Comparison of ENCODE assay signal across 19 cellular contexts in genomic region chr6:155974359-155974758, GRCh38.
DNase-seq lines count a peak whose midpoint lies in the region; ATAC-seq and TF ChIP-seq lines count a peak whose summit lies in the region.
"Had no signal": no experiment of that assay in that cellular context is flagged by ENCODE, and none has a peak within 500 bp of the region (broad histone marks: within the 10 kb centered on the region; RNA-seq: fewer than 3 reads in every experiment).

No MANE protein-coding gene starts in this region.

- POLR2A ChIA-PET in activated CD8-positive, alpha-beta T cell treated with anti-CD3 and anti-CD28 coated beads, Interleukin-2, amount 10 ng/mL, durations not matched to agents 7 days and 5 days (lab: Charles Lee) = no interaction called here
- POLR2A ChIA-PET in activated CD8-positive, alpha-beta T cell treated with anti-CD3 and anti-CD28 coated beads for 36 hours (lab: Charles Lee) = no interaction called here
- POLR2A ChIA-PET in CD8-positive, alpha-beta T cell (lab: Charles Lee) = interaction anchor here (0.6 kb wide), 1 partner anchor 641 kb away, joined by 3 read pairs; no protein-coding TSS in a partner anchor
- POLR2A ChIA-PET in naive thymus-derived CD4-positive, alpha-beta T cell (lab: Charles Lee) = no interaction called here

- no peak for ATAC-seq in activated CD8-positive, alpha-beta T cell treated with anti-CD3 and anti-CD28 coated beads, Interleukin-2, amount 10 ng/mL, durations not matched to agents 7 days and 5 days
- no peak for ATAC-seq in activated CD8-positive, alpha-beta T cell treated with anti-CD3 and anti-CD28 coated beads for 36 hours
- no peak for ATAC-seq in CD8-positive, alpha-beta T cell
- no peak for ATAC-seq in naive thymus-derived CD4-positive, alpha-beta T cell

- intact Hi-C loops in activated CD8-positive, alpha-beta T cell treated with anti-CD3 and anti-CD28 coated beads for 36 hours (cut with micrococcal nuclease) = no loop called here
- intact Hi-C loops in CD8-positive, alpha-beta T cell (cut with DNase I, micrococcal nuclease) = no loop called here
- intact Hi-C loops in naive thymus-derived CD4-positive, alpha-beta T cell (cut with micrococcal nuclease) = no loop called here
- intact Hi-C loops in uterus (cut with DNase I; ENCODE audit: low total_unique reads) = no loop called here
- intact Hi-C loops in esophagus squamous epithelium (cut with DNase I) = no loop called here

- TF ChIP-seq CTCF in activated CD8-positive, alpha-beta T cell treated with anti-CD3 and anti-CD28 coated beads for 36 hours (IDR thresholded peaks at IDR 0.05) = no peak
- no peak for TF ChIP-seq CTCF in CD8-positive, alpha-beta T cell (IDR thresholded peaks at IDR 0.05)
- TF ChIP-seq CTCF in uterus (IDR thresholded peaks at IDR 0.05) = no peak
- no peak for TF ChIP-seq CTCF in esophagus squamous epithelium (IDR thresholded peaks at IDR 0.05)

- no peaks in the 10 kb centered on the region for H3K4me1 ChIP-seq in CD8-positive, alpha-beta T cell (ENCODE audit: insufficient read depth, low read length)
- H3K4me1 ChIP-seq in naive thymus-derived CD4-positive, alpha-beta T cell (ENCODE audit: control insufficient read depth in 2 of 2, insufficient read depth in 2 of 2, low read length in 2 of 2) = peaks cover 0 to 3% of the 10 kb centered on the region in 2 donors
- H3K4me1 ChIP-seq in uterus = peaks cover 0 to 2% of the 10 kb centered on the region in 2 donors
- peaks cover 0 to 6% (median 0%) of the 10 kb centered on the region in 3 donors for H3K4me1 ChIP-seq in esophagus squamous epithelium

- no peaks in the 10 kb centered on the region for H3K27me3 Mint-ChIP-seq in activated CD8-positive, alpha-beta T cell treated with anti-CD3 and anti-CD28 coated beads, Interleukin-2, amount 10 ng/mL, durations not matched to agents 7 days and 5 days (ENCODE audit: low read depth)
- peaks cover 2% of the 10 kb centered on the region for H3K27me3 Mint-ChIP-seq in activated CD8-positive, alpha-beta T cell treated with anti-CD3 and anti-CD28 coated beads for 36 hours
- H3K27me3 Mint-ChIP-seq in CD8-positive, alpha-beta T cell (ENCODE audit: low read depth) = no peaks in the 10 kb centered on the region
- H3K27me3 Mint-ChIP-seq in naive thymus-derived CD4-positive, alpha-beta T cell = no peaks in the 10 kb centered on the region

- no peak for DNase-seq in activated CD8-positive, alpha-beta T cell treated with anti-CD3 and anti-CD28 coated beads, Interleukin-2, amount 10 ng/mL, durations not matched to agents 7 days and 5 days
- DNase-seq in activated CD8-positive, alpha-beta T cell treated with anti-CD3 and anti-CD28 coated beads for 36 hours = no peak
- no peak for DNase-seq in CD8-positive, alpha-beta T cell
- DNase-seq in naive thymus-derived CD4-positive, alpha-beta T cell = no peak
- DNase-seq in uterus = peak; percentile 16 to 31
- DNase-seq in DMS79 treated with DMSO at 0.1 percent for 48 hours (lab: John Stamatoyannopoulos, UW) = no peak
- no peak for DNase-seq in esophagus squamous epithelium (lab: John Stamatoyannopoulos, UW)
- DNase-seq: AML-193, IMR-90, NCI-H1092 treated with DMSO at 0.1 percent for 48 hours, NCI-H1436 treated with DMSO at 0.1 percent for 48 hours, NCI-H1930, NCI-H510A, NCI-H748 treated with DMSO at 0.1 percent for 48 hours, PC-9, RPMI8226, SHP77 treated with DMSO at 0.1 percent for 48 hours had no signal

- H3K36me3 Mint-ChIP-seq in activated CD8-positive, alpha-beta T cell treated with anti-CD3 and anti-CD28 coated beads, Interleukin-2, amount 10 ng/mL, durations not matched to agents 7 days and 5 days (ENCODE audit: low read depth) = no peaks in the 10 kb centered on the region
- no peaks in the 10 kb centered on the region for H3K36me3 Mint-ChIP-seq in activated CD8-positive, alpha-beta T cell treated with anti-CD3 and anti-CD28 coated beads for 36 hours (ENCODE audit: low read depth)
- no peaks in the 10 kb centered on the region for H3K36me3 Mint-ChIP-seq in CD8-positive, alpha-beta T cell
- peaks cover 0 to 3% (median 0%) of the 10 kb centered on the region in 5 donors for H3K36me3 Mint-ChIP-seq in naive thymus-derived CD4-positive, alpha-beta T cell

- 78 to 92% methylated on average over 6 to 15 of the region's 17 CpGs for WGBS in esophagus squamous epithelium, 2 donors

- H3K4me3 Mint-ChIP-seq in activated CD8-positive, alpha-beta T cell treated with anti-CD3 and anti-CD28 coated beads, Interleukin-2, amount 10 ng/mL, durations not matched to agents 7 days and 5 days = peak overlapping the region; percentile 15
- H3K4me3 Mint-ChIP-seq in activated CD8-positive, alpha-beta T cell treated with anti-CD3 and anti-CD28 coated beads for 36 hours = no peak overlapping the region
- peak overlapping the region; percentile 29 for H3K4me3 Mint-ChIP-seq in CD8-positive, alpha-beta T cell
- H3K4me3 Mint-ChIP-seq in naive thymus-derived CD4-positive, alpha-beta T cell = peak overlapping the region in 7 of 10 donors; percentile 27 to 97 (median 89)

- no peaks in the 10 kb centered on the region for H3K9me3 Mint-ChIP-seq in activated CD8-positive, alpha-beta T cell treated with anti-CD3 and anti-CD28 coated beads, Interleukin-2, amount 10 ng/mL, durations not matched to agents 7 days and 5 days (ENCODE audit: insufficient read depth)
- H3K9me3 Mint-ChIP-seq in activated CD8-positive, alpha-beta T cell treated with anti-CD3 and anti-CD28 coated beads for 36 hours = no peaks in the 10 kb centered on the region
- no peaks in the 10 kb centered on the region for H3K9me3 Mint-ChIP-seq in CD8-positive, alpha-beta T cell
- no peaks in the 10 kb centered on the region for H3K9me3 Mint-ChIP-seq in naive thymus-derived CD4-positive, alpha-beta T cell

- H3K36me3 ChIP-seq in CD8-positive, alpha-beta T cell (ENCODE audit: insufficient read depth, low read length) = no peaks in the 10 kb centered on the region
- H3K36me3 ChIP-seq in naive thymus-derived CD4-positive, alpha-beta T cell (ENCODE audit: control insufficient read depth in 2 of 3, insufficient read depth in 3 of 3, low read length in 3 of 3) = no peaks in the 10 kb centered on the region
- H3K36me3 ChIP-seq in uterus (no peaks in the 10 kb centered on the region), esophagus squamous epithelium (no peaks in the 10 kb centered on the region)

- H3K4me1 Mint-ChIP-seq in activated CD8-positive, alpha-beta T cell treated with anti-CD3 and anti-CD28 coated beads, Interleukin-2, amount 10 ng/mL, durations not matched to agents 7 days and 5 days (ENCODE audit: low read depth) = peaks cover 16% of the 10 kb centered on the region
- H3K4me1 Mint-ChIP-seq in activated CD8-positive, alpha-beta T cell treated with anti-CD3 and anti-CD28 coated beads for 36 hours (ENCODE audit: low read depth) = peaks cover 19% of the 10 kb centered on the region
- peaks cover 20% of the 10 kb centered on the region for H3K4me1 Mint-ChIP-seq in CD8-positive, alpha-beta T cell (ENCODE audit: low read depth)
- peaks cover 14 to 42% (median 30%) of the 10 kb centered on the region in 7 donors for H3K4me1 Mint-ChIP-seq in naive thymus-derived CD4-positive, alpha-beta T cell

- TF ChIP-seq POLR2A in uterus (IDR thresholded peaks at IDR 0.05) (no peak), esophagus squamous epithelium (IDR thresholded peaks at IDR 0.05) (no peak)

- H3K27me3 ChIP-seq in CD8-positive, alpha-beta T cell (ENCODE audit: insufficient read depth, low read length) = no peaks in the 10 kb centered on the region
- no peaks in the 10 kb centered on the region for H3K27me3 ChIP-seq in naive thymus-derived CD4-positive, alpha-beta T cell (ENCODE audit: control insufficient read depth in 2 of 2, insufficient read depth in 2 of 2, low read length in 2 of 2)
- H3K27me3 ChIP-seq in uterus (no peaks in the 10 kb centered on the region), esophagus squamous epithelium (no peaks in the 10 kb centered on the region)

- no peaks in the 10 kb centered on the region for H3K9me3 ChIP-seq in CD8-positive, alpha-beta T cell (ENCODE audit: low read length)
- H3K9me3 ChIP-seq in naive thymus-derived CD4-positive, alpha-beta T cell (ENCODE audit: control insufficient read depth in 2 of 3, low read length in 3 of 3) = no peaks in the 10 kb centered on the region
- H3K9me3 ChIP-seq in uterus = no peaks in the 10 kb centered on the region
- H3K9me3 ChIP-seq in esophagus squamous epithelium = no peaks in the 10 kb centered on the region

- no peak overlapping the region for H3K27ac ChIP-seq in CD8-positive, alpha-beta T cell (ENCODE audit: low read depth, low read length)
- H3K27ac ChIP-seq in naive thymus-derived CD4-positive, alpha-beta T cell (ENCODE audit: low read depth, low read length) = no peak overlapping the region
- H3K27ac ChIP-seq in uterus (peak overlapping the region; percentile 44 to 59), esophagus squamous epithelium (no peak overlapping the region)
- H3K27ac ChIP-seq: C4-2B, KMS-11, PC-9 had no signal

- H3K27ac Mint-ChIP-seq in activated CD8-positive, alpha-beta T cell treated with anti-CD3 and anti-CD28 coated beads, Interleukin-2, amount 10 ng/mL, durations not matched to agents 7 days and 5 days = no peak overlapping the region
- H3K27ac Mint-ChIP-seq in activated CD8-positive, alpha-beta T cell treated with anti-CD3 and anti-CD28 coated beads for 36 hours = no peak overlapping the region
- no peak overlapping the region for H3K27ac Mint-ChIP-seq in CD8-positive, alpha-beta T cell
- peak overlapping the region in 4 of 9 donors; percentile 3 to 94 (median 90) for H3K27ac Mint-ChIP-seq in naive thymus-derived CD4-positive, alpha-beta T cell

- no peak overlapping the region for H3K4me3 ChIP-seq in CD8-positive, alpha-beta T cell (ENCODE audit: low read depth, low read length)
- H3K4me3 ChIP-seq in naive thymus-derived CD4-positive, alpha-beta T cell (ENCODE audit: low read length) = no peak overlapping the region
- H3K4me3 ChIP-seq in uterus = peak overlapping the region; percentile 17 to 18
- H3K4me3 ChIP-seq in esophagus squamous epithelium = no peak overlapping the region
- H3K4me3 ChIP-seq: PC-9 had no signal

- CTCF ChIA-PET in activated CD8-positive, alpha-beta T cell treated with anti-CD3 and anti-CD28 coated beads, Interleukin-2, amount 10 ng/mL, durations not matched to agents 7 days and 5 days (lab: Charles Lee) = no interaction called here
- CTCF ChIA-PET in activated CD8-positive, alpha-beta T cell treated with anti-CD3 and anti-CD28 coated beads for 36 hours (lab: Charles Lee) = no interaction called here
- CTCF ChIA-PET in CD8-positive, alpha-beta T cell (lab: Charles Lee) = no interaction called here
- CTCF ChIA-PET in naive thymus-derived CD4-positive, alpha-beta T cell (lab: Charles Lee) = no interaction called here

Comparison
In these comparisons a context has a peak if more than half of its experiments do, and no peak if none do; other contexts are left out.
1. DNase-seq: peak in uterus (2 of 2); none in activated CD8-positive, alpha-beta T cell treated with anti-CD3 and anti-CD28 coated beads, Interleukin-2, amount 10 ng/mL, durations not matched to agents 7 days and 5 days (single experiment), activated CD8-positive, alpha-beta T cell treated with anti-CD3 and anti-CD28 coated beads for 36 hours (single experiment), CD8-positive, alpha-beta T cell (0 of 7), naive thymus-derived CD4-positive, alpha-beta T cell (0 of 9), DMS79 treated with DMSO at 0.1 percent for 48 hours (single experiment) and esophagus squamous epithelium (single experiment).
2. H3K27ac ChIP-seq: peak in uterus (2 of 2); none in CD8-positive, alpha-beta T cell (single experiment), naive thymus-derived CD4-positive, alpha-beta T cell (single experiment) and esophagus squamous epithelium (0 of 4).
3. H3K4me3 ChIP-seq: peak in uterus (2 of 2); none in CD8-positive, alpha-beta T cell (single experiment), naive thymus-derived CD4-positive, alpha-beta T cell (single experiment) and esophagus squamous epithelium (0 of 4).